Comparison of ENCODE assay signal across 29 cellular contexts in the genomic region with DNA sequence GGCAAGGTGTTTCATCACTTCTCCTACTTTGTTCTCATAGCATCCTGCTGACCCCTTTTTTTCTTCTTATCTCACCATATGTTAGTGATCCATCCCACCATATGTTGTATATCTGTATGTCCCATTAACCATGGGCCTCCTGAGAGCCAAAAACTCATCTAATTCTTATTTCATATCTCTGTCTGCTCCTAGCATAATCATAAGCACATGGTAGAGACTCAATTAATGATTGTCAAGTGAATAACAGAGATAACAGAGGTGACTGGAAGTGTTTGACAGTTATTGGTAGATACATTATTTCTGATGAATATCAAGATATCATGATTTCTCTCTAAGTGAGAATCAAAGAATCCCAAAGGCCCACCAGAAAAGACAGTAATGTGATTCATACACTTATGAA.
A peak's percentile ranks its signal among the peaks of the same experiment; 100 is the strongest.
DNase-seq lines count a peak whose midpoint lies in the region; ATAC-seq and TF ChIP-seq lines count a peak whose summit lies in the region.
"Had no signal": no experiment of that assay in that cellular context is flagged by ENCODE, and none has a peak within 500 bp of the region (broad histone marks: within the 10 kb centered on the region; RNA-seq: fewer than 3 reads in every experiment).

No MANE protein-coding gene starts in this region.

- peak in 1 of 2 experiments; percentile 82; a peak in 1 of 4 replicates for TF ChIP-seq EP300 in SK-N-SH (IDR thresholded peaks at IDR 0.05; ENCODE audit: borderline replicate concordance in 1 of 2, low read depth in 1 of 2, low read length in 1 of 2)

- no peak for TF ChIP-seq RAD21 in SK-N-SH (IDR thresholded peaks at IDR 0.05; ENCODE audit: low read length)

- no peak overlapping the region for H3K9ac ChIP-seq in SK-N-SH
- H3K9ac ChIP-seq: BLaER1; BLaER1 treated with 17β-estradiol and CSF1 and Interleukin-3, amounts not matched to agents 10 nM and 100 nM had no signal

- DNase-seq in SK-N-SH: peak; percentile 1
- no peak for DNase-seq in NCI-H774 (lab: John Stamatoyannopoulos, UW)
- no peak for DNase-seq in activated CD8-positive, alpha-beta memory T cell treated with anti-CD3 and anti-CD28 coated beads, Interleukin-2, amount 50 U/mL, for 48 hours
- DNase-seq: 8988T; ACHN; AML-193; BE2C; C1 segment of cervical spinal cord; Caco-2; Calu3; CD4-positive, alpha-beta memory T cell; CD4-positive, alpha-beta T cell; CD4-positive, CD25-positive, alpha-beta regulatory T cell; CD8-positive, alpha-beta memory T cell; CD8-positive, alpha-beta T cell; COR-L47; DMS 273 treated with DMSO at 0.1 percent for 48 hours; DMS153; DMS53; DMS79; DMS79 treated with DMSO at 0.1 percent for 48 hours; DND-41; EL had no signal

- no peak overlapping the region for H3K4me2 ChIP-seq in SK-N-SH
- H3K4me2 ChIP-seq: A549; BLaER1; BLaER1 treated with 17β-estradiol and CSF1 and Interleukin-3, amounts not matched to agents 10 nM and 100 nM had no signal

- CTCF ChIA-PET in SK-N-SH (lab: Yijun Ruan, JAX): no interaction called here

- H3K27ac ChIP-seq in SK-N-SH (ENCODE audit: low read depth in 2 of 2, low read length in 1 of 2): no peak overlapping the region
- H3K27ac ChIP-seq: 22Rv1; A549; BLaER1; BLaER1 treated with 17β-estradiol and CSF1 and Interleukin-3, amounts not matched to agents 10 nM and 100 nM; C4-2B had no signal

- no peaks in the 10 kb centered on the region for H3F3A ChIP-seq in SK-N-SH (replicated peaks; ENCODE audit: insufficient read depth)

- H3K4me1 ChIP-seq in SK-N-SH (ENCODE audit: control insufficient read depth in 1 of 2, insufficient read depth in 2 of 2, low read depth in 1 of 2, low read length in 1 of 2): peaks cover 0 to 4% of the 10 kb centered on the region in 2 experiments; a peak in 1 of 4 replicates
- H3K4me1 ChIP-seq: A549; BE2C; BLaER1; BLaER1 treated with 17β-estradiol and CSF1 and Interleukin-3, amounts not matched to agents 10 nM and 100 nM; Caco-2 had no signal

- no peaks in the 10 kb centered on the region for H3K9me3 ChIP-seq in SK-N-SH
- H3K9me3 ChIP-seq: A549; BE2C; BLaER1; BLaER1 treated with 17β-estradiol and CSF1 and Interleukin-3, amounts not matched to agents 10 nM and 100 nM; Caco-2 had no signal

- no peaks in the 10 kb centered on the region for H3K36me3 ChIP-seq in SK-N-SH (replicated peaks in 1 of 2; ENCODE audit: control insufficient read depth in 1 of 2, insufficient read depth in 2 of 2, low read length in 1 of 2)
- H3K36me3 ChIP-seq: BE2C; BLaER1; BLaER1 treated with 17β-estradiol and CSF1 and Interleukin-3, amounts not matched to agents 10 nM and 100 nM had no signal

- no peak overlapping the region for H3K4me3 ChIP-seq in SK-N-SH (ENCODE audit: low read depth in 2 of 2, low read length in 1 of 2)
- H3K4me3 ChIP-seq: A549; BLaER1; BLaER1 treated with 17β-estradiol and CSF1 and Interleukin-3, amounts not matched to agents 10 nM and 100 nM had no signal

- no peaks in the 10 kb centered on the region for H3K27me3 ChIP-seq in SK-N-SH (ENCODE audit: insufficient read depth)
- H3K27me3 ChIP-seq: BE2C; BLaER1; BLaER1 treated with 17β-estradiol and CSF1 and Interleukin-3, amounts not matched to agents 10 nM and 100 nM had no signal

- H3K9me2 ChIP-seq in SK-N-SH: no peaks in the 10 kb centered on the region

- no peak for TF ChIP-seq CTCF in SK-N-SH (IDR thresholded peaks at IDR 0.05)

- no peak overlapping the region for H2AFZ ChIP-seq in SK-N-SH (ENCODE audit: low read depth)

- no peak for ATAC-seq in SK-N-SH treated with all-trans-retinoic acid at 6 μM for 48 hours
- ATAC-seq: A549; CD8-positive, alpha-beta T cell had no signal

- POLR2A ChIA-PET in SK-N-SH (lab: Yijun Ruan, JAX): no interaction called here

- H4K20me1 ChIP-seq in SK-N-SH (ENCODE audit: insufficient read depth): no peaks in the 10 kb centered on the region
- H4K20me1 ChIP-seq: BLaER1; BLaER1 treated with 17β-estradiol and CSF1 and Interleukin-3, amounts not matched to agents 10 nM and 100 nM had no signal

- no peaks in the 10 kb centered on the region for H3K79me2 ChIP-seq in SK-N-SH (ENCODE audit: insufficient read depth)

TF ChIP-seq in SK-N-SH, 30 proteins besides CTCF, POLR2A, EP300 and RAD21:
- peak; percentile 43 for TF ChIP-seq GATA2 (CRISPR knock-in tag; IDR thresholded peaks at IDR 0.05)
- TF ChIP-seq RCOR1 (IDR thresholded peaks at IDR 0.05; ENCODE audit: low read length): peak; percentile 45; the same call in 1 of the 2 replicates
- no peak for TF ChIP-seq GABPA (IDR thresholded peaks at IDR 0.05; ENCODE audit: low read depth)

TF ChIP-seq in SK-N-SH treated with all-trans-retinoic acid at 6 μM for 48 hours, 23 proteins besides CTCF, POLR2A, EP300 and RAD21:
- TF ChIP-seq TOX (CRISPR knock-in tag; IDR thresholded peaks at IDR 0.05; ENCODE audit: borderline replicate concordance) (no peak), TCF4 (CRISPR knock-in tag; IDR thresholded peaks at IDR 0.05; ENCODE audit: borderline replicate concordance) (peak; percentile 99), CSRNP3 (CRISPR knock-in tag; IDR thresholded peaks at IDR 0.05) (peak; percentile 93), SNAI2 (CRISPR knock-in tag; IDR thresholded peaks at IDR 0.05) (no peak)
- TF ChIP-seq, protein P1, sequence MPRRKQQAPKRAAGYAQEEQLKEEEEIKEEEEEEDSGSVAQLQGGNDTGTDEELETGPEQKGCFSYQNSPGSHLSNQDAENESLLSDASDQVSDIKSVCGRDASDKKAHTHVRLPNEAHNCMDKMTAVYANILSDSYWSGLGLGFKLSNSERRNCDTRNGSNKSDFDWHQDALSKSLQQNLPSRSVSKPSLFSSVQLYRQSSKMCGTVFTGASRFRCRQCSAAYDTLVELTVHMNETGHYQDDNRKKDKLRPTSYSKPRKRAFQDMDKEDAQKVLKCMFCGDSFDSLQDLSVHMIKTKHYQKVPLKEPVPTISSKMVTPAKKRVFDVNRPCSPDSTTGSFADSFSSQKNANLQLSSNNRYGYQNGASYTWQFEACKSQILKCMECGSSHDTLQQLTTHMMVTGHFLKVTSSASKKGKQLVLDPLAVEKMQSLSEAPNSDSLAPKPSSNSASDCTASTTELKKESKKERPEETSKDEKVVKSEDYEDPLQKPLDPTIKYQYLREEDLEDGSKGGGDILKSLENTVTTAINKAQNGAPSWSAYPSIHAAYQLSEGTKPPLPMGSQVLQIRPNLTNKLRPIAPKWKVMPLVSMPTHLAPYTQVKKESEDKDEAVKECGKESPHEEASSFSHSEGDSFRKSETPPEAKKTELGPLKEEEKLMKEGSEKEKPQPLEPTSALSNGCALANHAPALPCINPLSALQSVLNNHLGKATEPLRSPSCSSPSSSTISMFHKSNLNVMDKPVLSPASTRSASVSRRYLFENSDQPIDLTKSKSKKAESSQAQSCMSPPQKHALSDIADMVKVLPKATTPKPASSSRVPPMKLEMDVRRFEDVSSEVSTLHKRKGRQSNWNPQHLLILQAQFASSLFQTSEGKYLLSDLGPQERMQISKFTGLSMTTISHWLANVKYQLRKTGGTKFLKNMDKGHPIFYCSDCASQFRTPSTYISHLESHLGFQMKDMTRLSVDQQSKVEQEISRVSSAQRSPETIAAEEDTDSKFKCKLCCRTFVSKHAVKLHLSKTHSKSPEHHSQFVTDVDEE (CRISPR knock-in tag; IDR thresholded peaks at IDR 0.05): peak; percentile 89; the same call in 1 of the 2 replicates
